ENCODE assay signal across 1 cellular context in genomic region chr1:27033059-27033746, GRCh38.
TF ChIP-seq lines count a peak whose summit lies in the region.

No MANE protein-coding gene starts in this region.

TF ChIP-seq in A549, 52 proteins besides CTCF, POLR2A, EP300 and RAD21 (continued from another document):
- no peak for TF ChIP-seq ESRRA (IDR thresholded peaks at IDR 0.05; ENCODE audit: borderline replicate concordance, low read length)
- TF ChIP-seq PHF8 (IDR thresholded peaks at IDR 0.05; ENCODE audit: borderline replicate concordance, low read depth): no peak
- TF ChIP-seq SMC3 (IDR thresholded peaks at IDR 0.05): no peak
- TF ChIP-seq KDM5A (IDR thresholded peaks at IDR 0.05): no peak
- no peak for TF ChIP-seq HMGXB4 (CRISPR knock-in tag; IDR thresholded peaks at IDR 0.05; ENCODE audit: borderline replicate concordance)
- TF ChIP-seq NPAS2 (CRISPR knock-in tag; IDR thresholded peaks at IDR 0.05; ENCODE audit: borderline replicate concordance): no peak
